Comparison of ENCODE assay signal across 27 cellular contexts in the genomic region with DNA sequence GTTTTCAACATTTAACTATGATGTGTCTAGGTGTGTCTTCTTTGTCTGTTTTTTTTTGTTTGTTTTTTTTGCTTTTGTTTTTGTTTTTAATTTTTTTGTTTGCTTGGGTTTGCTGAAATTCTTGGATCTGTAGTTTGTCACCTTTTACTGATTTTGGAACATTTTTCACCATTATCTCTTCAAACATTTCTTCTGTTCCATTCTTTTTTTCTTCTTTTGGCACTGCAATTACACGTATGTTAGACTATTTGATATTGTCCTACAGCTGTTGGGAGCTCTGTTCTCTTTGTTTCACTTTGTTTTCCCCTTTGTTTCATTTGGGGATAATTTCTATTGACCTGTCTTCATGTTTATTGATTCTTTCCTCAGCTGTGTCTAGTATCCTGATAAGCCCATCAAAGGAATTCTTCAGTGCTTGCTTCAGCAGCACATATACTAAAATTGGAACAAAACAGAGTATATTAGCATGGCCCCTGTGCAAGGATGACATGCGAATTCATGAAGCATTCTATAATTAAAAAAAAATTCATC.
"Had no signal": no experiment of that assay in that cellular context is flagged by ENCODE, and none has a peak within 500 bp of the region (broad histone marks: within the 10 kb centered on the region; RNA-seq: fewer than 3 reads in every experiment).

No MANE protein-coding gene starts in this region.

- DNase-seq: stimulated activated CD4-positive, alpha-beta T cell treated with anti-CD3 and anti-CD28 coated beads, Interleukin-2, amount 100 ng/mL, for 48 hours; stimulated activated CD4-positive, alpha-beta T cell treated with anti-CD3 and anti-CD28 coated beads, Interleukin-4, amount 100 ng/mL, for 1 hour; stimulated activated CD4-positive, alpha-beta T cell treated with anti-CD3 and anti-CD28 coated beads, Interleukin-4, amount 100 ng/mL, for 24 hours; stimulated activated CD4-positive, alpha-beta T cell treated with anti-CD3 and anti-CD28 coated beads, Interleukin-4, amount 100 ng/mL, for 4 hours; stimulated activated CD8-positive, alpha-beta memory T cell treated with anti-CD3 and anti-CD28 coated beads, Interleukin-4, amount 100 ng/mL, for 48 hours; stimulated activated naive B cell treated with anti-CD40 and anti-IgM and Interleukin-4, amounts not matched to agents 10 μg/mL and 1 μg/mL and 100 μg/mL, for 72 hours; stimulated activated naive CD4-positive, alpha-beta T cell; stimulated activated naive CD4-positive, alpha-beta T cell treated with Interleukin-2 at 50 U/mL for 16 hours; stimulated activated naive CD8-positive, alpha-beta T cell treated with anti-CD3 and anti-CD28 coated beads, Interleukin-15, amount 100 ng/mL, for 72 hours; stimulated activated naive CD8-positive, alpha-beta T cell treated with anti-CD3 and anti-CD28 coated beads, Interleukin-15, Interleukin-2, amounts not matched to agents 100 U/mL and 50 U/mL, for 24 hours; stomach; substantia nigra; testis; thyroid gland; tibial artery; transverse colon; trophoblast cell; upper lobe of left lung; upper lobe of right lung; uterus had no signal

- H3K36me3 ChIP-seq: transverse colon, upper lobe of right lung, uterus had no signal

- H3K27me3 ChIP-seq: stomach, suprapubic skin, testis, thyroid gland, tibial artery, tibial nerve, transverse colon, upper lobe of left lung, upper lobe of right lung, uterus, vagina had no signal

- ATAC-seq: stimulated activated effector memory CD8-positive, alpha-beta T cell treated with anti-CD3 and anti-CD28 coated beads, Interleukin-12 subunit alpha, Interleukin-12 subunit beta, amount 100 ng/mL, for 72 hours; stimulated activated memory B cell treated with anti-CD40 and anti-IgM and Interleukin-4, amounts not matched to agents 10 μg/mL and 1 μg/mL and 100 μg/mL, for 72 hours; stimulated activated naive B cell treated with anti-CD40 and anti-IgM and Interleukin-4, amounts not matched to agents 10 μg/mL and 1 μg/mL and 100 μg/mL, for 72 hours; stimulated activated naive CD8-positive, alpha-beta T cell treated with anti-CD3 and anti-CD28 coated beads, Interleukin-15, amount 100 ng/mL, for 72 hours; stimulated activated naive CD8-positive, alpha-beta T cell treated with anti-CD3 and anti-CD28 coated beads, Interleukin-15, Interleukin-2, amounts not matched to agents 100 U/mL and 50 U/mL, for 24 hours; upper lobe of right lung had no signal

- H3K9me3 ChIP-seq: stomach, suprapubic skin, testis, thoracic aorta, thyroid gland, tibial artery, tibial nerve, transverse colon, upper lobe of left lung, upper lobe of right lung, uterus, vagina had no signal

- H3K27ac ChIP-seq: stomach, suprapubic skin, testis, thoracic aorta, thyroid gland, tibial artery, tibial nerve, transverse colon, upper lobe of left lung, upper lobe of right lung, uterus, vagina had no signal

- H3K4me3 ChIP-seq: stomach, suprapubic skin, testis, thoracic aorta, thyroid gland, tibial artery, tibial nerve, transverse colon, upper lobe of left lung, upper lobe of right lung, uterus, vagina had no signal

- H3K4me1 ChIP-seq: testis, uterus, vagina had no signal

- FAIRE-seq: urothelium cell line had no signal
